ENCODE assay signal across 14 cellular contexts in the genomic region with DNA sequence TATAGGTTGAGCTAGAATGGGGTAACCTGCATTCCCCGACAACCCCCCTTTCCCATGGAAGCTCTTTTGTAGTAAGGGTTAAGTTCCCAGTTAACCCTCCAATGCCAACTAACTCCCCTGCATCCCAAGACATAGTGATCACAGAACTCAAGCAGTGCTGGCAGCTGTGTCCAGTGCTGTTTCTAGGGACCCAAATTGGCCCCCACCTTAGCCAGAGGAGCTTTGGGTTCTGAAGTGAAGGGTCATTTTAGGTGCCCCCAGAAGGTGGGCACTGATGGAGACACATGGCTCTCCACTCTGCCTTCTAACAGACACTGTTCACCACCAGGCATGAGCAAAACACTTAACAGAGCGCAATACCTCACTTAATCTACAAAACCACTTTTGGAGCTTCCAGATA. TPM values are rescaled to one million over a fixed set of nuclear protein-coding genes. Genes with fewer than 3 reads are reported as not detected.
"Had no signal": no experiment of that assay in that cellular context is flagged by ENCODE, and none has a peak within 500 bp of the region (broad histone marks: within the 10 kb centered on the region; RNA-seq: fewer than 3 reads in every experiment).

No MANE protein-coding gene starts in this region.

- H3K27me3 Mint-ChIP-seq: memory B cell; stimulated activated memory B cell treated with anti-CD40 and anti-IgM and Interleukin-4, amounts not matched to agents 10 μg/mL and 1 μg/mL and 100 μg/mL, for 72 hours had no signal

- H3K27ac Mint-ChIP-seq: endodermal cell, memory B cell had no signal

- H3K4me2 ChIP-seq: smooth muscle cell had no signal

- H3K9me3 ChIP-seq: ascending aorta, thyroid gland had no signal

- H3K27ac ChIP-seq: epithelial cell of prostate, thyroid gland had no signal

- H3K4me3 Mint-ChIP-seq: endodermal cell; memory B cell; stimulated activated memory B cell treated with anti-CD40 and anti-IgM and Interleukin-4, amounts not matched to agents 10 μg/mL and 1 μg/mL and 100 μg/mL, for 72 hours had no signal

- H3K9me3 Mint-ChIP-seq: endodermal cell; memory B cell; stimulated activated memory B cell treated with anti-CD40 and anti-IgM and Interleukin-4, amounts not matched to agents 10 μg/mL and 1 μg/mL and 100 μg/mL, for 72 hours had no signal

- H3K4me3 ChIP-seq: ascending aorta, smooth muscle cell, thyroid gland had no signal

- ATAC-seq: sciatic nerve; stimulated activated memory B cell treated with anti-CD40 and anti-IgM and Interleukin-4, amounts not matched to agents 10 μg/mL and 1 μg/mL and 100 μg/mL, for 72 hours had no signal

- DNase-seq: activated CD4-positive, CD25-positive, alpha-beta regulatory T cell; activated naive CD4-positive, alpha-beta T cell; activated T-cell treated with anti-CD3 and anti-CD28 coated beads for 4 hours; endodermal cell; foreskin fibroblast; stimulated activated CD4-positive, alpha-beta T cell treated with anti-CD3 and anti-CD28 coated beads, Interleukin-4, amount 100 ng/mL, for 24 hours; SW 1271; thyroid gland had no signal

- H3K27me3 ChIP-seq: ascending aorta, thyroid gland had no signal

RNA-seq across cellular contexts. Expression of a gene that starts 7.1 kb away (rescaled TPM):
- total RNA-seq: smooth muscle cell had no signal
